In genomic region chr3:181265750-181266333, GRCh38 we compare ENCODE assay signal across 7 cellular contexts.
DNase-seq lines count a peak whose midpoint lies in the region; ATAC-seq lines count a peak whose summit lies in the region.

No MANE protein-coding gene starts in this region.

- peak; percentile 79 for DNase-seq in NCI-H2227 treated with DMSO at 0.1 percent for 48 hours (lab: John Stamatoyannopoulos, UW)
- peak; percentile 31 for DNase-seq in globus pallidus (ENCODE audit: low spot score)
- DNase-seq in HAP-1 (ENCODE audit: low spot score in 2 of 2): no peak
- no peak for DNase-seq in epidermal melanocyte (ENCODE audit: insufficient read length, low spot score)
- no peak for DNase-seq in Right ventricle myocardium inferior (ENCODE audit: missing footprints)

- ATAC-seq in GM18870 (IDR thresholded peaks at IDR 0.05; ENCODE audit: unreplicated experiment) (peak; percentile 76), HG02571 (IDR thresholded peaks at IDR 0.05; ENCODE audit: unreplicated experiment) (peak; percentile 87), Right ventricle myocardium inferior (no peak)

- no peak overlapping the region for H3K4me3 ChIP-seq in HAP-1

- intact Hi-C loops in Right ventricle myocardium inferior (cut with DNase I): no loop called here

- peaks cover 16% of the 10 kb centered on the region for H3K27me3 ChIP-seq in HAP-1 (ENCODE audit: low read depth)

- no peaks in the 10 kb centered on the region for H3K36me3 ChIP-seq in HAP-1 (replicated peaks)

- 0 out of 2 replicates have a peak, but pooled peaks cover 2% of the 10 kb centered on the region for H3K9me3 ChIP-seq in HAP-1

- no peaks in the 10 kb centered on the region for H3K4me1 ChIP-seq in HAP-1

- in situ Hi-C loops in HAP-1 (cut with MboI; ENCODE audit: low sequenced_read_pairs): no loop called here

Comparison
In these comparisons a context has a peak if more than half of its experiments do, and no peak if none do; other contexts are left out.
1. DNase-seq: peak in NCI-H2227 treated with DMSO at 0.1 percent for 48 hours (single experiment) and globus pallidus (single experiment); none in HAP-1 (0 of 2), epidermal melanocyte (single experiment) and Right ventricle myocardium inferior (single experiment).